7 cellular contexts compared by ENCODE assay signal in genomic region chr3:127018306-127018828, GRCh38.
"Had no signal": no experiment of that assay in that cellular context is flagged by ENCODE, and none has a peak within 500 bp of the region (broad histone marks: within the 10 kb centered on the region; RNA-seq: fewer than 3 reads in every experiment).

No MANE protein-coding gene starts in this region.

- FAIRE-seq: HepG2, HTR-8/SVneo had no signal

- H3K4me2 ChIP-seq: KMS-11 had no signal

- H3K9ac ChIP-seq: KMS-11 had no signal

- H3K9me3 Mint-ChIP-seq: IgD-negative memory B cell had no signal

- H3K4me1 Mint-ChIP-seq: IgD-negative memory B cell had no signal

- H3K27ac ChIP-seq: HL-60, KMS-11 had no signal

- ATAC-seq: HepG2 had no signal

- DNase-seq: KBM-7, KG1 had no signal

- H3K27me3 Mint-ChIP-seq: IgD-negative memory B cell had no signal
